ENCODE assay signal across 8 cellular contexts in the genomic region with DNA sequence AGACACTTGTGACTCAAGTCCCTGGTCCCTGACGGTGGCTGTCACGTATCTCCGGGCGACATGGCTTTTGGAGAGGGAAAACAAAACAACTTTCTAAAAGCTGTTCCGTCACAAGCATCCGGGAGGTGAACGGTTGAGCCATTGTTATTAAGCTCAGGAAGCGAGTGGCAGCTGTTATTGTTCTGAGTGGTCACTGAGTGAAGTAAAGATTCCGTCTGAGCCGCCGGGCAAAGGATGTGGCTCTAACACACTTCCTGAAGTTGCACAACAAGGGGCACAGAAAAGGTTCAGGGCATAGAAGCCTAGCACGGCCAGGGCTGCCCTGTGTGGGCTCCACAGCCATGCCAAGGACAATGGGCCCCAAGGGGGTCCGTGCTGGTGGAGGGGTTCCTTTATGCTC. TPM values are rescaled to one million over a fixed set of nuclear protein-coding genes. Genes with fewer than 3 reads are reported as not detected.
A peak's percentile ranks its signal among the peaks of the same experiment; 100 is the strongest.
DNase-seq lines count a peak whose midpoint lies in the region; ATAC-seq and TF ChIP-seq lines count a peak whose summit lies in the region.

No MANE protein-coding gene starts in this region.

- CTCF ChIA-PET in CD4-positive, alpha-beta memory T cell (lab: Charles Lee; ENCODE audit: partially characterized antibody) = interaction anchor here (5.2 to 5.3 kb wide), 2 partner anchors 23 to 30 kb away, joined by 39 to 40 read pairs; partner anchors contain the start of gene INPP5D
- CTCF ChIA-PET in PC-9 (lab: Charles Lee) = interaction anchor here (0.6 kb wide), 1 partner anchor 102 kb away, joined by 3 read pairs; no protein-coding TSS in a partner anchor

- H3K4me1 Mint-ChIP-seq in CD4-positive, alpha-beta memory T cell = peaks cover 73 to 99% (median 87%) of the 10 kb centered on the region in 4 donors

- BruUV-seq in PC-9 (replicated peaks; lab: Mats Ljungman, UMichigan) = no TSS peak

- no peaks in the 10 kb centered on the region for H3K79me2 ChIP-seq in PC-9 (ENCODE audit: low read depth)

- H3K4me2 ChIP-seq in PC-9 = no peak overlapping the region

- peak overlapping the region; percentile 67 for H3K27ac ChIP-seq in CD4-positive, alpha-beta memory T cell (ENCODE audit: low read depth, low read length)
- peak overlapping the region; percentile 53 for H3K27ac ChIP-seq in angular gyrus (ENCODE audit: low read depth, low read length)
- no peak overlapping the region for H3K27ac ChIP-seq in PC-9

- no peaks in the 10 kb centered on the region for H4K20me1 ChIP-seq in PC-9 (ENCODE audit: insufficient read depth)

- peaks cover 0 to 1% of the 10 kb centered on the region in 2 donors for H3K27me3 Mint-ChIP-seq in CD4-positive, alpha-beta memory T cell

- peak overlapping the region; percentile 80 to 95 (median 84) for H3K4me3 Mint-ChIP-seq in CD4-positive, alpha-beta memory T cell

- peaks cover 0 to 3% (median 0%) of the 10 kb centered on the region in 8 donors for H3K9me3 Mint-ChIP-seq in CD4-positive, alpha-beta memory T cell

- H2AFZ ChIP-seq in PC-9 = no peak overlapping the region

- no peaks in the 10 kb centered on the region for H3K27me3 ChIP-seq in CD4-positive, alpha-beta memory T cell (ENCODE audit: insufficient read depth, low read length)
- H3K27me3 ChIP-seq in PC-9 (ENCODE audit: insufficient read depth, low read depth) = no peaks in the 10 kb centered on the region

- POLR2A ChIA-PET in CD4-positive, alpha-beta memory T cell (lab: Charles Lee; ENCODE audit: partially characterized antibody) = interaction anchor here (0.7 to 16.7 kb wide), 7 partner anchors 9 to 184 kb away, joined by 3 to 426 read pairs (median 8); partner anchors contain the start of gene INPP5D
- POLR2A ChIA-PET in PC-9 (lab: Charles Lee; ENCODE audit: unreplicated experiment) = interaction anchor here (0.5 kb wide), 1 partner anchor 88 kb away, joined by 23 read pairs; no protein-coding TSS in a partner anchor

- H3K36me3 ChIP-seq in CD4-positive, alpha-beta memory T cell (ENCODE audit: insufficient read depth, low read length) = peaks cover 10% of the 10 kb centered on the region
- H3K36me3 ChIP-seq in PC-9 (ENCODE audit: low read depth) = no peaks in the 10 kb centered on the region

- peak; percentile 55 to 87 (median 63) for DNase-seq in CD4-positive, alpha-beta memory T cell
- peak; percentile 48 for DNase-seq in HT1080 (ENCODE audit: low read depth)
- DNase-seq in midbrain (lab: John Stamatoyannopoulos, UW) = peak; percentile 44
- no peak for DNase-seq in PC-9
- no peak for DNase-seq in NCI-H2196 treated with DMSO at 0.1 percent for 48 hours (lab: John Stamatoyannopoulos, UW; ENCODE audit: unreplicated experiment)
- no peak for DNase-seq in NCI-H2029 (lab: John Stamatoyannopoulos, UW)

- peaks cover 89% of the 10 kb centered on the region for H3K4me1 ChIP-seq in CD4-positive, alpha-beta memory T cell (ENCODE audit: insufficient read depth, low read length)
- no peaks in the 10 kb centered on the region for H3K4me1 ChIP-seq in PC-9 (replicated peaks; ENCODE audit: insufficient read depth)

- no peak overlapping the region for H3K4me3 ChIP-seq in CD4-positive, alpha-beta memory T cell (ENCODE audit: low read length in 2 of 2)
- H3K4me3 ChIP-seq in PC-9 = no peak overlapping the region

- no peaks in the 10 kb centered on the region; the same call in 1 of the 2 replicates for H3F3A ChIP-seq in PC-9 (ENCODE audit: insufficient read depth, low read depth)

- peaks cover 39 to 69% of the 10 kb centered on the region in 2 donors for H3K36me3 Mint-ChIP-seq in CD4-positive, alpha-beta memory T cell

- no peaks in the 10 kb centered on the region for H3K9me2 ChIP-seq in PC-9 (ENCODE audit: insufficient read depth)

- no peak for ATAC-seq in GM18867 (IDR thresholded peaks at IDR 0.05; ENCODE audit: unreplicated experiment)

- intact Hi-C loops in CD4-positive, alpha-beta memory T cell (cut with micrococcal nuclease) = loop anchor here (1.0 to 5.0 kb wide), 3 partner anchors 8 to 183 kb away; partner anchors contain the start of gene INPP5D
- intact Hi-C loops in PC-9 (cut with micrococcal nuclease; ENCODE audit: unreplicated experiment) = no loop called here

- H3K27ac Mint-ChIP-seq in CD4-positive, alpha-beta memory T cell = peak overlapping the region in 6 of 7 donors; percentile 94 to 98 (median 97)

- no peaks in the 10 kb centered on the region for H3K9me3 ChIP-seq in CD4-positive, alpha-beta memory T cell (ENCODE audit: control insufficient read depth in 1 of 2, low read length in 2 of 2)
- H3K9me3 ChIP-seq in PC-9 (ENCODE audit: insufficient read depth, low read depth) = no peaks in the 10 kb centered on the region

- TF ChIP-seq CTCF in PC-9 (conservative IDR thresholded peaks at IDR 0.05) = no peak

RNA-seq across cellular contexts. Expression of gene INPP5D, which starts 24.3 kb away (rescaled TPM):
- total RNA-seq in CD4-positive, alpha-beta memory T cell = 100 to 1,000 TPM; 117 to 127 TPM
- 100 to 1,000 TPM in 1 of 2 donors, 10 to 100 TPM in 1; 29.6 to 125 TPM for polyA plus RNA-seq in CD4-positive, alpha-beta memory T cell
- 1.0 and 2.0 TPM in 2 replicates for total RNA-seq in HT1080 (2014; rRNA removed; shearing (Covaris generic))
- 5.9 and 6.7 TPM in 2 replicates for polyA plus RNA-seq in HT1080 (2015; cell fraction: cytosol; rRNA removed)
- 6.6 and 10.1 TPM in 2 replicates for polyA plus RNA-seq in HT1080 (2015; cell fraction: nucleus; rRNA removed)
- total RNA-seq in PC-9 (2021) = 0.55 and 0.74 TPM in 2 replicates

RNA-seq across cellular contexts. Expression of gene NEU2, which starts 52.0 kb away (rescaled TPM):
- not detected for total RNA-seq in CD4-positive, alpha-beta memory T cell
- not detected for polyA plus RNA-seq in CD4-positive, alpha-beta memory T cell
- 0.24 and 0.37 TPM in 2 replicates for total RNA-seq in HT1080 (2014; rRNA removed; shearing (Covaris generic))
- polyA plus RNA-seq in HT1080 (2015; cell fraction: cytosol; rRNA removed) = not detected in 2 replicates
- 0.27 and 0.43 TPM in 2 replicates for polyA plus RNA-seq in HT1080 (2015; cell fraction: nucleus; rRNA removed)
- total RNA-seq in PC-9 (2021) = not detected in 2 replicates

Comparison
In these comparisons a context has a peak if more than half of its experiments do, and no peak if none do; other contexts are left out.
1. DNase-seq: peak in CD4-positive, alpha-beta memory T cell (5 of 5), HT1080 (single experiment) and midbrain (single experiment); none in PC-9 (0 of 2), NCI-H2196 treated with DMSO at 0.1 percent for 48 hours (single experiment) and NCI-H2029 (single experiment).
2. RNA of gene INPP5D, which starts 24.3 kb away (total RNA-seq): 117 to 127 TPM in CD4-positive, alpha-beta memory T cell; 1.0 to 2.0 TPM in HT1080 and 0.55 to 0.74 TPM in PC-9; every median in the first group is over 10 times any median in the second.